1 cellular context compared by ENCODE assay signal in the genomic region with DNA sequence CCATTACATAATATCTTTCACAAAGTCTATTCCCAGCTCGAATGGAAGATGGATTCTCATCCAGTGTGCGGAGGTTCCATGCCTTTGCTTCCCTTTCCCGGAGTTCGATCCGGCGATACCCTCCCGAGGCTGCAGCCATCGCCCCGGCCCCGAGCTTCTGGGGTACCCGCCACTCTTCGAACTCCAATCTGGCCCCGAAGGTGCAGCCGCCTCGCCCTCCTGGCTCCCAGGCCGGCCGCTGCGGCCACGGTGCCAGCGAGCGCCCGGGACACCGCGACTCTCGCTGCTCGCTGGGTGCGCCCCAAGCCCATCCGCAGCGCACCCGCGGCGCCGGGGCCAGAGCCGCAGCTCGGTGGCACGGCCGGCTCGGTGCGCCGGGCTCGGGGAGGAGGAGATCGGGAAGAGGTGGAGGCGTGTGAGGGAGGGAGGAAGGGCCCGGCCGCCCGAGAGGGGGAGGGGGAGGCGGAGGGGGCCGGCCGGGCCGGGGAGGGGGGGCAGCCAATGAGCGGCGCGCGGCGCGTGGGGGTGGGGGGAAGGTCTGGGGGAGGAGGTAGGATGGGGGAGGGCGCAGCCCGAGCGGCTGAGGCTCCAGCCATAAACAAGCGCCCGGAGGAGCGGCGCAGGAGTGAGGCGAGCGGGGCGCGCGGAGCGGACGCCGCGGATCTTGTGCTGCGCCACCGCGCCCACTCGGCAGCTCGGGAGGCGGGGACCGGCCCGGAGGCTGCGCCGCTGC.
TF ChIP-seq lines count a peak whose summit lies in the region.

A gene with protein sequence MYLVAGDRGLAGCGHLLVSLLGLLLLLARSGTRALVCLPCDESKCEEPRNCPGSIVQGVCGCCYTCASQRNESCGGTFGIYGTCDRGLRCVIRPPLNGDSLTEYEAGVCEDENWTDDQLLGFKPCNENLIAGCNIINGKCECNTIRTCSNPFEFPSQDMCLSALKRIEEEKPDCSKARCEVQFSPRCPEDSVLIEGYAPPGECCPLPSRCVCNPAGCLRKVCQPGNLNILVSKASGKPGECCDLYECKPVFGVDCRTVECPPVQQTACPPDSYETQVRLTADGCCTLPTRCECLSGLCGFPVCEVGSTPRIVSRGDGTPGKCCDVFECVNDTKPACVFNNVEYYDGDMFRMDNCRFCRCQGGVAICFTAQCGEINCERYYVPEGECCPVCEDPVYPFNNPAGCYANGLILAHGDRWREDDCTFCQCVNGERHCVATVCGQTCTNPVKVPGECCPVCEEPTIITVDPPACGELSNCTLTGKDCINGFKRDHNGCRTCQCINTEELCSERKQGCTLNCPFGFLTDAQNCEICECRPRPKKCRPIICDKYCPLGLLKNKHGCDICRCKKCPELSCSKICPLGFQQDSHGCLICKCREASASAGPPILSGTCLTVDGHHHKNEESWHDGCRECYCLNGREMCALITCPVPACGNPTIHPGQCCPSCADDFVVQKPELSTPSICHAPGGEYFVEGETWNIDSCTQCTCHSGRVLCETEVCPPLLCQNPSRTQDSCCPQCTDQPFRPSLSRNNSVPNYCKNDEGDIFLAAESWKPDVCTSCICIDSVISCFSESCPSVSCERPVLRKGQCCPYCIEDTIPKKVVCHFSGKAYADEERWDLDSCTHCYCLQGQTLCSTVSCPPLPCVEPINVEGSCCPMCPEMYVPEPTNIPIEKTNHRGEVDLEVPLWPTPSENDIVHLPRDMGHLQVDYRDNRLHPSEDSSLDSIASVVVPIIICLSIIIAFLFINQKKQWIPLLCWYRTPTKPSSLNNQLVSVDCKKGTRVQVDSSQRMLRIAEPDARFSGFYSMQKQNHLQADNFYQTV (plus strand): TSS at position 622 of the 733 bp plus-strand sequence. CDS start 515 bp downstream, outside the sequence.

TF ChIP-seq in WTC11, 78 proteins besides CTCF, POLR2A, EP300 and RAD21 (continued from another document):
- TF ChIP-seq GABPB1 (CRISPR knock-in tag; IDR thresholded peaks at IDR 0.05), result 0 out of 2 replicates have a peak, but pooled peaks have one; percentile 12
- TF ChIP-seq ETV6 (CRISPR knock-in tag; IDR thresholded peaks at IDR 0.05), result 0 out of 2 replicates have a peak, but pooled peaks have one; percentile 14
- TF ChIP-seq, protein P1, sequence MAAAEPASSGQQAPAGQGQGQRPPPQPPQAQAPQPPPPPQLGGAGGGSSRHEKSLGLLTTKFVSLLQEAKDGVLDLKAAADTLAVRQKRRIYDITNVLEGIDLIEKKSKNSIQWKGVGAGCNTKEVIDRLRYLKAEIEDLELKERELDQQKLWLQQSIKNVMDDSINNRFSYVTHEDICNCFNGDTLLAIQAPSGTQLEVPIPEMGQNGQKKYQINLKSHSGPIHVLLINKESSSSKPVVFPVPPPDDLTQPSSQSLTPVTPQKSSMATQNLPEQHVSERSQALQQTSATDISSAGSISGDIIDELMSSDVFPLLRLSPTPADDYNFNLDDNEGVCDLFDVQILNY (CRISPR knock-in tag; IDR thresholded peaks at IDR 0.05), result 0 out of 2 replicates have a peak, but pooled peaks have one; percentile 59
- TF ChIP-seq, protein P2, sequence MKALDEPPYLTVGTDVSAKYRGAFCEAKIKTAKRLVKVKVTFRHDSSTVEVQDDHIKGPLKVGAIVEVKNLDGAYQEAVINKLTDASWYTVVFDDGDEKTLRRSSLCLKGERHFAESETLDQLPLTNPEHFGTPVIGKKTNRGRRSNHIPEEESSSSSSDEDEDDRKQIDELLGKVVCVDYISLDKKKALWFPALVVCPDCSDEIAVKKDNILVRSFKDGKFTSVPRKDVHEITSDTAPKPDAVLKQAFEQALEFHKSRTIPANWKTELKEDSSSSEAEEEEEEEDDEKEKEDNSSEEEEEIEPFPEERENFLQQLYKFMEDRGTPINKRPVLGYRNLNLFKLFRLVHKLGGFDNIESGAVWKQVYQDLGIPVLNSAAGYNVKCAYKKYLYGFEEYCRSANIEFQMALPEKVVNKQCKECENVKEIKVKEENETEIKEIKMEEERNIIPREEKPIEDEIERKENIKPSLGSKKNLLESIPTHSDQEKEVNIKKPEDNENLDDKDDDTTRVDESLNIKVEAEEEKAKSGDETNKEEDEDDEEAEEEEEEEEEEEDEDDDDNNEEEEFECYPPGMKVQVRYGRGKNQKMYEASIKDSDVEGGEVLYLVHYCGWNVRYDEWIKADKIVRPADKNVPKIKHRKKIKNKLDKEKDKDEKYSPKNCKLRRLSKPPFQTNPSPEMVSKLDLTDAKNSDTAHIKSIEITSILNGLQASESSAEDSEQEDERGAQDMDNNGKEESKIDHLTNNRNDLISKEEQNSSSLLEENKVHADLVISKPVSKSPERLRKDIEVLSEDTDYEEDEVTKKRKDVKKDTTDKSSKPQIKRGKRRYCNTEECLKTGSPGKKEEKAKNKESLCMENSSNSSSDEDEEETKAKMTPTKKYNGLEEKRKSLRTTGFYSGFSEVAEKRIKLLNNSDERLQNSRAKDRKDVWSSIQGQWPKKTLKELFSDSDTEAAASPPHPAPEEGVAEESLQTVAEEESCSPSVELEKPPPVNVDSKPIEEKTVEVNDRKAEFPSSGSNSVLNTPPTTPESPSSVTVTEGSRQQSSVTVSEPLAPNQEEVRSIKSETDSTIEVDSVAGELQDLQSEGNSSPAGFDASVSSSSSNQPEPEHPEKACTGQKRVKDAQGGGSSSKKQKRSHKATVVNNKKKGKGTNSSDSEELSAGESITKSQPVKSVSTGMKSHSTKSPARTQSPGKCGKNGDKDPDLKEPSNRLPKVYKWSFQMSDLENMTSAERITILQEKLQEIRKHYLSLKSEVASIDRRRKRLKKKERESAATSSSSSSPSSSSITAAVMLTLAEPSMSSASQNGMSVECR (CRISPR knock-in tag; IDR thresholded peaks at IDR 0.05; ENCODE audit: borderline replicate concordance), result no peak; the same call in 1 of the 2 replicates
- TF ChIP-seq FOXK1 (CRISPR knock-in tag; IDR thresholded peaks at IDR 0.05), result peak; percentile 70
- TF ChIP-seq CREM (CRISPR knock-in tag; IDR thresholded peaks at IDR 0.05), result 0 out of 2 replicates have a peak, but pooled peaks have one; percentile 37
- TF ChIP-seq NFYB (CRISPR knock-in tag; conservative IDR thresholded peaks at IDR 0.05; ENCODE audit: low read depth), result no peak
- TF ChIP-seq KAT7 (CRISPR knock-in tag; IDR thresholded peaks at IDR 0.05; ENCODE audit: borderline replicate concordance), result 0 out of 2 replicates have a peak, but pooled peaks have one; percentile 78
- TF ChIP-seq SMAD3 (CRISPR knock-in tag; IDR thresholded peaks at IDR 0.05; ENCODE audit: borderline replicate concordance), result no peak
- no peak for TF ChIP-seq ZNF138 (CRISPR knock-in tag; conservative IDR thresholded peaks at IDR 0.05)
- no peak for TF ChIP-seq NR2C2 (CRISPR knock-in tag; IDR thresholded peaks at IDR 0.05)
- no peak for TF ChIP-seq TEAD4 (CRISPR knock-in tag; IDR thresholded peaks at IDR 0.05)
- TF ChIP-seq SP1 (CRISPR knock-in tag; conservative IDR thresholded peaks at IDR 0.05), result peak; percentile 53; the same call in 1 of the 2 replicates
- TF ChIP-seq ELF4 (CRISPR knock-in tag; IDR thresholded peaks at IDR 0.05; ENCODE audit: low read depth), result 0 out of 2 replicates have a peak, but pooled peaks have one; percentile 39
- no peak for TF ChIP-seq SMAD4 (CRISPR knock-in tag; IDR thresholded peaks at IDR 0.05)
- no peak for TF ChIP-seq ZNF416 (CRISPR knock-in tag; IDR thresholded peaks at IDR 0.05)
- TF ChIP-seq, protein P3, sequence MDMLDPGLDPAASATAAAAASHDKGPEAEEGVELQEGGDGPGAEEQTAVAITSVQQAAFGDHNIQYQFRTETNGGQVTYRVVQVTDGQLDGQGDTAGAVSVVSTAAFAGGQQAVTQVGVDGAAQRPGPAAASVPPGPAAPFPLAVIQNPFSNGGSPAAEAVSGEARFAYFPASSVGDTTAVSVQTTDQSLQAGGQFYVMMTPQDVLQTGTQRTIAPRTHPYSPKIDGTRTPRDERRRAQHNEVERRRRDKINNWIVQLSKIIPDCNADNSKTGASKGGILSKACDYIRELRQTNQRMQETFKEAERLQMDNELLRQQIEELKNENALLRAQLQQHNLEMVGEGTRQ (CRISPR knock-in tag; IDR thresholded peaks at IDR 0.05), result peak; percentile 16; the same call in 1 of the 2 replicates
- peak; percentile 78 for TF ChIP-seq PRRX2 (CRISPR knock-in tag; IDR thresholded peaks at IDR 0.05)
TF ChIP-seq in WTC11: peak in this region for 15.
